Comparison of ENCODE assay signal across 9 cellular contexts in genomic region chr1:117001254-117001927, GRCh38. TPM values are rescaled to one million over a fixed set of nuclear protein-coding genes. Genes with fewer than 3 reads are reported as not detected.
DNase-seq lines count a peak whose midpoint lies in the region; ATAC-seq and TF ChIP-seq lines count a peak whose summit lies in the region.
"Had no signal": no experiment of that assay in that cellular context is flagged by ENCODE, and none has a peak within 500 bp of the region (broad histone marks: within the 10 kb centered on the region; RNA-seq: fewer than 3 reads in every experiment).

Gene CD101, plus strand, starts transcription at chr1:117001760. Its CDS starts 58 bp downstream, at chr1:117001818.

- H3K27ac ChIP-seq in BLaER1 treated with 17β-estradiol and CSF1 and Interleukin-3, amounts not matched to agents 10 nM and 100 nM, result peak within 1 kb of the TSS in 10 of 11 experiments; percentile 36 to 98 (median 86); a peak in 18 of 22 replicates
- no peak within 1 kb of the TSS for H3K27ac ChIP-seq in hepatocyte
- H3K27ac ChIP-seq in caudate nucleus (ENCODE audit: low read depth, low read length), result no peak within 1 kb of the TSS
- H3K27ac ChIP-seq: SJSA1 had no signal

- H3K9me2 ChIP-seq in hepatocyte (replicated peaks; ENCODE audit: insufficient read depth), result no peaks in the 10 kb centered on the region

- ATAC-seq in GM19328 (IDR thresholded peaks at IDR 0.05; ENCODE audit: unreplicated experiment) (peak; percentile 96), HG03139 (IDR thresholded peaks at IDR 0.05; ENCODE audit: unreplicated experiment) (peak; percentile 89)
- ATAC-seq in activated T-helper 17 cell treated with anti-CD3 and anti-CD28 coated beads, Interleukin-2, amount 50 U/mL, for 72 hours (replicated peaks), result peak; percentile 97

- H3K4me1 Mint-ChIP-seq in activated T-helper 17 cell treated with anti-CD3 and anti-CD28 coated beads, Interleukin-2, amount 50 U/mL, for 72 hours, result peaks cover 26% of the 10 kb centered on the region

- peak within 1 kb of the TSS in 7 of 11 experiments; percentile 7 to 84 (median 67); a peak in 14 of 22 replicates for H3K9ac ChIP-seq in BLaER1 treated with 17β-estradiol and CSF1 and Interleukin-3, amounts not matched to agents 10 nM and 100 nM

- H3K36me3 Mint-ChIP-seq in activated T-helper 17 cell treated with anti-CD3 and anti-CD28 coated beads, Interleukin-2, amount 50 U/mL, for 72 hours (ENCODE audit: low read depth), result no peaks in the 10 kb centered on the region

- H2AFZ ChIP-seq in hepatocyte, result no peak within 1 kb of the TSS

- no peaks in the 10 kb centered on the region for H3K27me3 Mint-ChIP-seq in activated T-helper 17 cell treated with anti-CD3 and anti-CD28 coated beads, Interleukin-2, amount 50 U/mL, for 72 hours

- WGBS in hepatocyte (ENCODE audit: low lambda C conversion rate, missing lambda C conversion rate), result 89% methylated on average over 3 of the region's 3 CpGs

- no peak for TF ChIP-seq CTCF in hepatocyte (IDR thresholded peaks at IDR 0.05; ENCODE audit: poor library complexity)

- H4K20me1 ChIP-seq in BLaER1 treated with 17β-estradiol and CSF1 and Interleukin-3, amounts not matched to agents 10 nM and 100 nM, result no peaks in the 10 kb centered on the region
- H4K20me1 ChIP-seq in hepatocyte (ENCODE audit: insufficient read depth, poor library complexity, severe bottlenecking), result no peaks in the 10 kb centered on the region

- peak within 1 kb of the TSS; percentile 73 for H3K27ac Mint-ChIP-seq in activated T-helper 17 cell treated with anti-CD3 and anti-CD28 coated beads, Interleukin-2, amount 50 U/mL, for 72 hours

- H3K9me3 ChIP-seq in BLaER1 treated with 17β-estradiol and CSF1 and Interleukin-3, amounts not matched to agents 10 nM and 100 nM (replicated peaks in 1 of 11), result no peaks in the 10 kb centered on the region
- H3K9me3 ChIP-seq in hepatocyte (ENCODE audit: low read depth), result no peaks in the 10 kb centered on the region
- H3K9me3 ChIP-seq: SJSA1 had no signal

- no peak for DNase-seq in SHP77 (lab: John Stamatoyannopoulos, UW)
- no peak for DNase-seq in hepatocyte (ENCODE audit: low spot score)
- no peak for DNase-seq in NCI-H748 (lab: John Stamatoyannopoulos, UW; ENCODE audit: unreplicated experiment)
- DNase-seq in caudate nucleus (lab: John Stamatoyannopoulos, UW), result no peak

- peak within 1 kb of the TSS; percentile 51 for H3K4me3 Mint-ChIP-seq in activated T-helper 17 cell treated with anti-CD3 and anti-CD28 coated beads, Interleukin-2, amount 50 U/mL, for 72 hours

- peak within 1 kb of the TSS in 9 of 11 experiments; percentile 12 to 95 (median 77); a peak in 16 of 22 replicates for H3K4me2 ChIP-seq in BLaER1 treated with 17β-estradiol and CSF1 and Interleukin-3, amounts not matched to agents 10 nM and 100 nM
- H3K4me2 ChIP-seq in hepatocyte, result no peak within 1 kb of the TSS

- no peaks in the 10 kb centered on the region for H3K79me2 ChIP-seq in hepatocyte

- no peaks in the 10 kb centered on the region for H3K36me3 ChIP-seq in BLaER1 treated with 17β-estradiol and CSF1 and Interleukin-3, amounts not matched to agents 10 nM and 100 nM
- H3K36me3 ChIP-seq in hepatocyte (replicated peaks; ENCODE audit: insufficient read depth, low read depth), result no peaks in the 10 kb centered on the region
- H3K36me3 ChIP-seq: SJSA1 had no signal

- peak within 1 kb of the TSS in 6 of 10 experiments; percentile 3 to 64 (median 46); a peak in 9 of 20 replicates for H3K4me3 ChIP-seq in BLaER1 treated with 17β-estradiol and CSF1 and Interleukin-3, amounts not matched to agents 10 nM and 100 nM
- no peak within 1 kb of the TSS for H3K4me3 ChIP-seq in hepatocyte
- H3K4me3 ChIP-seq: SJSA1 had no signal

- no peaks in the 10 kb centered on the region for H3K27me3 ChIP-seq in BLaER1 treated with 17β-estradiol and CSF1 and Interleukin-3, amounts not matched to agents 10 nM and 100 nM
- H3K27me3 ChIP-seq in hepatocyte, result no peaks in the 10 kb centered on the region
- H3K27me3 ChIP-seq: SJSA1 had no signal

- H3K9me3 Mint-ChIP-seq in activated T-helper 17 cell treated with anti-CD3 and anti-CD28 coated beads, Interleukin-2, amount 50 U/mL, for 72 hours, result peaks cover 4% of the 10 kb centered on the region

- H3K4me1 ChIP-seq in BLaER1 treated with 17β-estradiol and CSF1 and Interleukin-3, amounts not matched to agents 10 nM and 100 nM, result peaks cover 0 to 98% (median 74%) of the 10 kb centered on the region in 10 experiments; a peak in 17 of 20 replicates
- H3K4me1 ChIP-seq in hepatocyte (ENCODE audit: insufficient read depth), result no peaks in the 10 kb centered on the region

RNA-seq across cellular contexts. Expression of gene CD101, which starts in this region (rescaled TPM):
- total RNA-seq in activated T-helper 17 cell treated with anti-CD3 and anti-CD28 coated beads, Interleukin-2, amount 50 U/mL, for 72 hours, result 1 to 10 TPM in 1 of 2 donors, under 1 TPM in 1; 0.26 to 2.1 TPM
- 0.13 and 0.60 TPM in 2 replicates for total RNA-seq in hepatocyte
- not detected in 2 replicates for polyA plus RNA-seq in hepatocyte

Comparison
In these comparisons a context has a peak if more than half of its experiments do, and no peak if none do; other contexts are left out.
1. H3K27ac ChIP-seq: peak in BLaER1 treated with 17β-estradiol and CSF1 and Interleukin-3, amounts not matched to agents 10 nM and 100 nM (10 of 11); none in hepatocyte (single experiment) and caudate nucleus (single experiment).
2. Peak in every context shown above with its lines, with median percentiles within 50 percentile points of each other: ATAC-seq.